In genomic region chr11:9498457-9499078, GRCh38 we compare ENCODE assay signal across 22 cellular contexts.
"Had no signal": no experiment of that assay in that cellular context is flagged by ENCODE, and none has a peak within 500 bp of the region (broad histone marks: within the 10 kb centered on the region; RNA-seq: fewer than 3 reads in every experiment).

No MANE protein-coding gene starts in this region.

- H3K27me3 Mint-ChIP-seq: activated CD4-positive, alpha-beta T cell treated with anti-CD3 and anti-CD28 coated beads, Interleukin-2, amount 10 ng/mL, durations not matched to agents 24 days and 14 days; activated CD8-positive, alpha-beta T cell treated with anti-CD3 and anti-CD28 coated beads for 36 hours; memory B cell; naive B cell had no signal

- H3K27ac Mint-ChIP-seq: activated CD4-positive, alpha-beta T cell treated with anti-CD3 and anti-CD28 coated beads, Interleukin-2, amount 10 ng/mL, durations not matched to agents 24 days and 14 days; activated CD8-positive, alpha-beta T cell treated with anti-CD3 and anti-CD28 coated beads for 36 hours; activated naive CD4-positive, alpha-beta T cell treated with anti-CD3 and anti-CD28 coated beads for 36 hours; memory B cell; neural progenitor cell; T-helper 2 cell treated with Interferon-gamma antibody and Interleukin-4, amounts not matched to agents 5 μg/mL and 100 μg/mL, for 36 hours had no signal

- H3K4me1 ChIP-seq: neural progenitor cell, psoas muscle, sigmoid colon, tibial nerve had no signal

- H3K9me3 Mint-ChIP-seq: activated CD4-positive, alpha-beta T cell treated with anti-CD3 and anti-CD28 coated beads, Interleukin-2, amount 10 ng/mL, durations not matched to agents 24 days and 14 days; activated CD8-positive, alpha-beta T cell treated with anti-CD3 and anti-CD28 coated beads for 36 hours; activated naive CD4-positive, alpha-beta T cell treated with anti-CD3 and anti-CD28 coated beads for 36 hours; memory B cell; naive B cell; neural progenitor cell; T-helper 2 cell treated with Interferon-gamma antibody and Interleukin-4, amounts not matched to agents 5 μg/mL and 100 μg/mL, for 36 hours had no signal

- H3K27ac ChIP-seq: body of pancreas, neural progenitor cell, psoas muscle, sigmoid colon, tibial nerve had no signal

- H3K4me1 Mint-ChIP-seq: activated CD4-positive, alpha-beta T cell treated with anti-CD3 and anti-CD28 coated beads, Interleukin-2, amount 10 ng/mL, durations not matched to agents 24 days and 14 days; memory B cell; naive B cell; neural progenitor cell had no signal

- DNase-seq: activated CD4-positive, alpha-beta T cell treated with anti-CD3 and anti-CD28 coated beads, Interleukin-2, amount 10 ng/mL, durations not matched to agents 24 days and 14 days; activated CD4-positive, CD25-positive, alpha-beta regulatory T cell; activated CD8-positive, alpha-beta T cell treated with anti-CD3 and anti-CD28 coated beads for 36 hours; activated naive CD4-positive, alpha-beta T cell treated with anti-CD3 and anti-CD28 coated beads for 36 hours; activated T-cell treated with anti-CD3 and anti-CD28 coated beads, Interleukin-2, amount 50 U/mL, for 1 hour; body of pancreas; foreskin melanocyte; glutamatergic neuron; hypothalamus; left ventricle myocardium superior; mucosa of descending colon; naive B cell; psoas muscle; sigmoid colon; stimulated activated naive CD4-positive, alpha-beta T cell treated with Interleukin-2 at 50 U/mL for 16 hours had no signal

- ATAC-seq: activated CD8-positive, alpha-beta T cell treated with anti-CD3 and anti-CD28 coated beads for 36 hours; body of pancreas; left ventricle myocardium superior; mucosa of descending colon; psoas muscle had no signal

- H3K4me2 ChIP-seq: neural progenitor cell had no signal

- H3K4me3 ChIP-seq: body of pancreas, mucosa of descending colon, neural progenitor cell, psoas muscle, sigmoid colon, tibial nerve had no signal

- FAIRE-seq: colon, keratinocyte, TTC549 had no signal

- H3K4me3 Mint-ChIP-seq: activated CD4-positive, alpha-beta T cell treated with anti-CD3 and anti-CD28 coated beads, Interleukin-2, amount 10 ng/mL, durations not matched to agents 24 days and 14 days; activated CD8-positive, alpha-beta T cell treated with anti-CD3 and anti-CD28 coated beads for 36 hours; activated naive CD4-positive, alpha-beta T cell treated with anti-CD3 and anti-CD28 coated beads for 36 hours; memory B cell; naive B cell; neural progenitor cell; T-helper 2 cell treated with Interferon-gamma antibody and Interleukin-4, amounts not matched to agents 5 μg/mL and 100 μg/mL, for 36 hours had no signal

- H3K9me3 ChIP-seq: body of pancreas, mucosa of descending colon, psoas muscle, sigmoid colon, tibial nerve had no signal
